In genomic region chr9:132472599-132472998, GRCh38 we compare ENCODE assay signal across 26 cellular contexts.
"Had no signal": no experiment of that assay in that cellular context is flagged by ENCODE, and none has a peak within 500 bp of the region (broad histone marks: within the 10 kb centered on the region; RNA-seq: fewer than 3 reads in every experiment).

No MANE protein-coding gene starts in this region.

- H3K4me2 ChIP-seq: hepatocyte, smooth muscle cell had no signal

- H3K4me1 ChIP-seq: colonic mucosa, esophagus muscularis mucosa, lower lobe of right lung, sigmoid colon, stomach, suprapubic skin, transverse colon had no signal

- H3K9me3 ChIP-seq: colonic mucosa, esophagus muscularis mucosa, lower lobe of right lung, mucosa of descending colon, sigmoid colon, stomach, suprapubic skin, transverse colon had no signal

- H3K27ac Mint-ChIP-seq: activated naive CD4-positive, alpha-beta T cell treated with anti-CD3 and anti-CD28 coated beads, Interleukin-2, amount 10 ng/mL, durations not matched to agents 7 days and 5 days; activated T-cell treated with anti-CD3 and anti-CD28 coated beads, Interleukin-2, amount 50 U/mL, for 72 hours; effector memory CD8-positive, alpha-beta T cell; immature natural killer cell had no signal

- H3K36me3 Mint-ChIP-seq: activated naive CD4-positive, alpha-beta T cell treated with anti-CD3 and anti-CD28 coated beads, Interleukin-2, amount 10 ng/mL, durations not matched to agents 7 days and 5 days; stimulated activated memory B cell treated with anti-CD40 and anti-IgM and Interleukin-4, amounts not matched to agents 10 μg/mL and 1 μg/mL and 100 μg/mL, for 72 hours had no signal

- H3K36me3 ChIP-seq: colonic mucosa, esophagus muscularis mucosa, lower lobe of right lung, sigmoid colon, stomach, suprapubic skin, transverse colon had no signal

- H3K4me3 ChIP-seq: colonic mucosa, dorsolateral prefrontal cortex, esophagus muscularis mucosa, hepatocyte, lower lobe of right lung, mucosa of descending colon, sigmoid colon, smooth muscle cell, stomach, suprapubic skin, transverse colon had no signal

- H3K27me3 ChIP-seq: colonic mucosa, hepatocyte had no signal

- H3K27ac ChIP-seq: colonic mucosa, dorsolateral prefrontal cortex, esophagus muscularis mucosa, hepatocyte, lower lobe of right lung, sigmoid colon, stomach, suprapubic skin, transverse colon had no signal

- DNase-seq: activated CD4-positive, alpha-beta T cell treated with anti-CD3 and anti-CD28 coated beads for 4 hours; activated CD4-positive, alpha-beta T cell treated with anti-CD3 and anti-CD28 coated beads, Interleukin-2, amount 50 U/mL, for 48 hours; activated CD4-positive, CD25-positive, alpha-beta regulatory T cell; activated effector memory CD4-positive, alpha-beta T cell treated with anti-CD3 and anti-CD28 coated beads, Interleukin-2, amount 50 U/mL, for 16 hours; activated naive CD4-positive, alpha-beta T cell treated with anti-CD3 and anti-CD28 coated beads, Interleukin-2, amount 10 ng/mL, durations not matched to agents 7 days and 5 days; activated T-cell treated with anti-CD3 and anti-CD28 coated beads, Interleukin-2, amount 50 U/mL, for 72 hours; amygdala; colonic mucosa; dorsolateral prefrontal cortex; effector memory CD8-positive, alpha-beta T cell; glutamatergic neuron; immature natural killer cell; lower lobe of right lung; mesendoderm; mucosa of descending colon; posterior cingulate gyrus; sigmoid colon; stimulated activated CD4-positive, alpha-beta T cell treated with anti-CD3 and anti-CD28 coated beads, Interleukin-15, amount 100 ng/mL, for 24 hours; stomach; transverse colon had no signal

- ATAC-seq: activated T-cell treated with anti-CD3 and anti-CD28 coated beads, Interleukin-2, amount 50 U/mL, for 72 hours; effector memory CD8-positive, alpha-beta T cell; left lobe of liver; lower lobe of right lung; mucosa of descending colon had no signal

- H3K4me1 Mint-ChIP-seq: activated naive CD4-positive, alpha-beta T cell treated with anti-CD3 and anti-CD28 coated beads, Interleukin-2, amount 10 ng/mL, durations not matched to agents 7 days and 5 days had no signal

- H3K4me3 Mint-ChIP-seq: activated naive CD4-positive, alpha-beta T cell treated with anti-CD3 and anti-CD28 coated beads, Interleukin-2, amount 10 ng/mL, durations not matched to agents 7 days and 5 days; activated T-cell treated with anti-CD3 and anti-CD28 coated beads, Interleukin-2, amount 50 U/mL, for 72 hours; effector memory CD8-positive, alpha-beta T cell; immature natural killer cell; stimulated activated memory B cell treated with anti-CD40 and anti-IgM and Interleukin-4, amounts not matched to agents 10 μg/mL and 1 μg/mL and 100 μg/mL, for 72 hours had no signal

- H3K9me3 Mint-ChIP-seq: activated naive CD4-positive, alpha-beta T cell treated with anti-CD3 and anti-CD28 coated beads, Interleukin-2, amount 10 ng/mL, durations not matched to agents 7 days and 5 days; activated T-cell treated with anti-CD3 and anti-CD28 coated beads, Interleukin-2, amount 50 U/mL, for 72 hours; effector memory CD8-positive, alpha-beta T cell; immature natural killer cell; stimulated activated memory B cell treated with anti-CD40 and anti-IgM and Interleukin-4, amounts not matched to agents 10 μg/mL and 1 μg/mL and 100 μg/mL, for 72 hours had no signal
